Comparison of ENCODE assay signal across 8 cellular contexts in the genomic region with DNA sequence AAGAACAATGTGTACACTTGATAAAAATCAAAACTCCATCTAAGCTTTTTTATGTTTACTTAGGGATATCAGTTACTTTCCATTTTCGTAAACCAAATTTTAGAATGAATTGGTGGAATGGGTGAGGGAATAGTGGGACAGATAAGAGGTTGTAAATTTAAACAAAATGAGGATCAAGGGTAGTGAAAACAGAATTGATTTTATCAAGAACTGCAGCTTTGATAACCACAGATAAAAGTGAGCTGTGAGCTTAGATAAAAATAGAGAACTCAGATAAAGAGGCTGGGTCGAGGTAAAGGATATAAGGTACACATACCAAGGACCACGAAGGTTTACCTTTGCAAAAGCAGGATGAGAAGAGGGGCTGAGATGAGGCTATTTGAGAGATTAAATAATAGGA.
"Had no signal": no experiment of that assay in that cellular context is flagged by ENCODE, and none has a peak within 500 bp of the region (broad histone marks: within the 10 kb centered on the region; RNA-seq: fewer than 3 reads in every experiment).

No MANE protein-coding gene starts in this region.

- H3K4me1 Mint-ChIP-seq: IgD-negative memory B cell had no signal

- H3K27ac ChIP-seq: HL-60, KMS-11 had no signal

- H3K27me3 Mint-ChIP-seq: IgD-negative memory B cell had no signal

- H3K27ac Mint-ChIP-seq: IgD-negative memory B cell had no signal

- H3K4me3 Mint-ChIP-seq: IgD-negative memory B cell had no signal

- ATAC-seq: HepG2, K562 had no signal

- H3K9ac ChIP-seq: KMS-11 had no signal

- DNase-seq: IMR-90, KBM-7, KG1 had no signal

- H3K4me2 ChIP-seq: KMS-11 had no signal

- H3K36me3 Mint-ChIP-seq: IgD-negative memory B cell had no signal

- H3K4me3 ChIP-seq: K562 had no signal
